In genomic region chr6:35911871-35912653, GRCh38 we compare ENCODE assay signal across 27 cellular contexts. TPM values are rescaled to one million over a fixed set of nuclear protein-coding genes. Genes with fewer than 3 reads are reported as not detected.
DNase-seq lines count a peak whose midpoint lies in the region; ATAC-seq and TF ChIP-seq lines count a peak whose summit lies in the region.
"Had no signal": no experiment of that assay in that cellular context is flagged by ENCODE, and none has a peak within 500 bp of the region (broad histone marks: within the 10 kb centered on the region; RNA-seq: fewer than 3 reads in every experiment).

No MANE protein-coding gene starts in this region.

- H3K27ac Mint-ChIP-seq in Calu3 (ENCODE audit: unreplicated experiment) = no peak overlapping the region
- H3K27ac Mint-ChIP-seq: activated B cell treated with CpG ODN at 0.5 μM for 24 hours; activated CD8-positive, alpha-beta T cell treated with anti-CD3 and anti-CD28 coated beads for 36 hours; IgD-negative memory B cell; stimulated activated memory B cell treated with anti-CD40 and anti-IgM and Interleukin-4, amounts not matched to agents 10 μg/mL and 1 μg/mL and 100 μg/mL, for 72 hours had no signal

- peaks cover 9% of the 10 kb centered on the region for H3K9me3 Mint-ChIP-seq in Calu3 (ENCODE audit: low read depth, unreplicated experiment)

- TF ChIP-seq CTCF in Calu3 (IDR thresholded peaks at IDR 0.05; ENCODE audit: unreplicated experiment) (no peak), Loucy (conservative IDR thresholded peaks at IDR 0.05; ENCODE audit: low read length) (no peak), cardiac fibroblast (IDR thresholded peaks at IDR 0.05; ENCODE audit: low read depth, low read length) (no peak), foreskin fibroblast (IDR thresholded peaks at IDR 0.05; ENCODE audit: low read depth, low read length) (no peak)

- H2AFZ ChIP-seq in Loucy (ENCODE audit: low read length) = no peak overlapping the region
- H2AFZ ChIP-seq: parathyroid adenoma had no signal

- H3K27me3 Mint-ChIP-seq in Calu3 (ENCODE audit: unreplicated experiment) = no peaks in the 10 kb centered on the region
- H3K27me3 Mint-ChIP-seq: activated B cell treated with CpG ODN at 0.5 μM for 24 hours; activated CD8-positive, alpha-beta T cell treated with anti-CD3 and anti-CD28 coated beads for 36 hours; IgD-negative memory B cell; stimulated activated memory B cell treated with anti-CD40 and anti-IgM and Interleukin-4, amounts not matched to agents 10 μg/mL and 1 μg/mL and 100 μg/mL, for 72 hours had no signal

- H3K4me1 ChIP-seq in Loucy (ENCODE audit: insufficient read depth, low read length, poor library complexity, severe bottlenecking) = peaks cover 3% of the 10 kb centered on the region
- H3K4me1 ChIP-seq: gastrocnemius medialis, parathyroid adenoma, Peyer's patch, sigmoid colon, testis had no signal

- no peaks in the 10 kb centered on the region for H3K27me3 ChIP-seq in Loucy (ENCODE audit: insufficient read depth, low read length, poor library complexity, severe bottlenecking)
- H3K27me3 ChIP-seq: gastrocnemius medialis, Peyer's patch, sigmoid colon, testis had no signal

- no peak for ATAC-seq in HG03045 (IDR thresholded peaks at IDR 0.05; ENCODE audit: unreplicated experiment)
- ATAC-seq: activated CD8-positive, alpha-beta T cell treated with anti-CD3 and anti-CD28 coated beads for 36 hours; gastrocnemius medialis; SK-N-SH treated with all-trans-retinoic acid at 6 μM for 48 hours; stimulated activated memory B cell treated with anti-CD40 and anti-IgM and Interleukin-4, amounts not matched to agents 10 μg/mL and 1 μg/mL and 100 μg/mL, for 72 hours had no signal

- peaks cover 28% of the 10 kb centered on the region; the same call in 1 of the 2 replicates for H3K9me3 ChIP-seq in Loucy (ENCODE audit: insufficient read depth, low read depth, low read length)
- H3K9me3 ChIP-seq: gastrocnemius medialis, sigmoid colon, testis had no signal

- H3K36me3 ChIP-seq in Loucy (ENCODE audit: insufficient read depth, low read length) = peaks cover 58% of the 10 kb centered on the region; the same call in 1 of the 2 replicates

- peaks cover 90% of the 10 kb centered on the region for H3K79me2 ChIP-seq in Loucy (ENCODE audit: insufficient read depth, low read length)

- H3K4me1 Mint-ChIP-seq in Calu3 (ENCODE audit: low read depth, unreplicated experiment) = peaks cover 12% of the 10 kb centered on the region

- BruUV-seq in Calu3 (replicated peaks; lab: Mats Ljungman, UMichigan) = no TSS peak

- H3K9me2 ChIP-seq in Loucy (replicated peaks; ENCODE audit: low read depth, low read length) = no peaks in the 10 kb centered on the region

- intact Hi-C loops in Calu3 (cut with micrococcal nuclease; ENCODE audit: unreplicated experiment) = no loop called here

- DNase-seq in Calu3 (peak; percentile 23), cardiac fibroblast (ENCODE audit: low read depth in 2 of 2) (peak; percentile 35 to 67), foreskin fibroblast (peak; percentile 28 to 49), NCI-H1105 treated with DMSO at 0.1 percent for 48 hours (lab: John Stamatoyannopoulos, UW) (no peak), dedifferentiated amniotic fluid mesenchymal stem cell (ENCODE audit: extremely low spot score) (no peak)
- no peak for DNase-seq in stimulated activated CD8-positive, alpha-beta memory T cell treated with anti-CD3 and anti-CD28 coated beads, Interleukin-4, amount 100 ng/mL, for 48 hours
- DNase-seq: activated B cell treated with CpG ODN at 0.5 μM for 24 hours; activated CD8-positive, alpha-beta T cell treated with anti-CD3 and anti-CD28 coated beads for 36 hours; activated naive CD4-positive, alpha-beta T cell; cerebellar nuclear complex; gastrocnemius medialis; GF-D8; kidney; NCI-H1092 treated with DMSO at 0.1 percent for 48 hours; NCI-H2081 treated with DMSO at 0.1 percent for 48 hours; NCI-H510A treated with DMSO at 0.1 percent for 48 hours; NK-92 treated with Interleukin-12 subunit alpha and Interleukin-12 subunit beta, amount 100 ng/mL, for 24 hours; Peyer's patch; sigmoid colon; T-helper 9 cell; testis had no signal

- peak overlapping the region; percentile 2 for H3K4me2 ChIP-seq in Loucy (ENCODE audit: low read depth, low read length, poor library complexity, severe bottlenecking)

- peaks cover 29% of the 10 kb centered on the region for H4K20me1 ChIP-seq in Loucy (ENCODE audit: insufficient read depth, low read length, poor library complexity, severe bottlenecking)

- peaks cover 77% of the 10 kb centered on the region for H3K36me3 Mint-ChIP-seq in Calu3 (ENCODE audit: insufficient read depth, unreplicated experiment)

- H3K9ac ChIP-seq in Loucy (ENCODE audit: low read depth, low read length, poor library complexity, severe bottlenecking) = no peak overlapping the region
- H3K9ac ChIP-seq: parathyroid adenoma had no signal

- H3F3A ChIP-seq in Loucy (ENCODE audit: low read depth) = no peaks in the 10 kb centered on the region

- H3K4me3 ChIP-seq in Loucy (ENCODE audit: low read length, poor library complexity, severe bottlenecking) = no peak overlapping the region
- H3K4me3 ChIP-seq in cardiac fibroblast (replicated peaks in 1 of 2; ENCODE audit: low read depth in 2 of 2, low read length in 2 of 2) = no peak overlapping the region
- no peak overlapping the region for H3K4me3 ChIP-seq in foreskin fibroblast (ENCODE audit: low read depth in 1 of 2, low read length in 2 of 2)
- H3K4me3 ChIP-seq: gastrocnemius medialis, Peyer's patch, sigmoid colon, testis had no signal

- CTCF ChIA-PET in Calu3 (lab: Charles Lee) = interaction anchor here (0.6 kb wide), 1 partner anchor 78 kb away, joined by 4 read pairs; no protein-coding TSS in a partner anchor

- no peak overlapping the region for H3K4me3 Mint-ChIP-seq in Calu3 (ENCODE audit: low read depth, unreplicated experiment)
- H3K4me3 Mint-ChIP-seq: activated B cell treated with CpG ODN at 0.5 μM for 24 hours; activated CD8-positive, alpha-beta T cell treated with anti-CD3 and anti-CD28 coated beads for 36 hours; IgD-negative memory B cell; stimulated activated memory B cell treated with anti-CD40 and anti-IgM and Interleukin-4, amounts not matched to agents 10 μg/mL and 1 μg/mL and 100 μg/mL, for 72 hours had no signal

RNA-seq across cellular contexts. Expression of gene SRPK1, which starts 8.8 kb away (rescaled TPM):
- 126 and 138 TPM in 2 replicates for total RNA-seq in Calu3 (2022)

Comparison
In these comparisons a context has a peak if more than half of its experiments do, and no peak if none do; other contexts are left out.
1. DNase-seq: peak in Calu3 (single experiment), cardiac fibroblast (2 of 2) and foreskin fibroblast (2 of 2); none in stimulated activated CD8-positive, alpha-beta memory T cell treated with anti-CD3 and anti-CD28 coated beads, Interleukin-4, amount 100 ng/mL, for 48 hours (single experiment), NCI-H1105 treated with DMSO at 0.1 percent for 48 hours (single experiment) and dedifferentiated amniotic fluid mesenchymal stem cell (single experiment).